2 cellular contexts compared by ENCODE assay signal in genomic region chr16:1344499-1344898, GRCh38.
A peak's percentile ranks its signal among the peaks of the same experiment; 100 is the strongest.
TF ChIP-seq lines count a peak whose summit lies in the region.

No MANE protein-coding gene starts in this region.

TF ChIP-seq in HEK293, 187 proteins besides CTCF, POLR2A, EP300 and RAD21:
- TF ChIP-seq ZNF174 (tag by site-specific recombination; IDR thresholded peaks at IDR 0.05) (no peak), SCRT2 (tag by site-specific recombination; IDR thresholded peaks at IDR 0.05) (peak; percentile 61), ZNF610 (tag by site-specific recombination; IDR thresholded peaks at IDR 0.05; ENCODE audit: borderline replicate concordance) (no peak), ZNF561 (tag by site-specific recombination; IDR thresholded peaks at IDR 0.05; ENCODE audit: borderline replicate concordance) (no peak)

TF ChIP-seq in GM12878, 131 proteins besides CTCF, POLR2A, EP300 and RAD21:
- no peak for TF ChIP-seq SP1 (IDR thresholded peaks at IDR 0.05; ENCODE audit: low read depth, low read length)
- no peak for TF ChIP-seq BMI1 (IDR thresholded peaks at IDR 0.05; ENCODE audit: borderline replicate concordance)
- TF ChIP-seq EGR1 (IDR thresholded peaks at IDR 0.05; ENCODE audit: borderline replicate concordance in 1 of 2, low read depth in 2 of 2, low read length in 2 of 2): no peak
- TF ChIP-seq ZNF622 (IDR thresholded peaks at IDR 0.05): no peak
- TF ChIP-seq PBX3 (IDR thresholded peaks at IDR 0.05; ENCODE audit: insufficient replicate concordance, low read depth, low read length): no peak
- TF ChIP-seq ZNF207 (IDR thresholded peaks at IDR 0.05; ENCODE audit: borderline replicate concordance): no peak
- no peak for TF ChIP-seq CHD4 (IDR thresholded peaks at IDR 0.05)
- no peak for TF ChIP-seq SRF (IDR thresholded peaks at IDR 0.05; ENCODE audit: low read depth in 2 of 2, low read length in 2 of 2)
- TF ChIP-seq MYB (IDR thresholded peaks at IDR 0.05; ENCODE audit: borderline replicate concordance, low read depth, low read length): no peak
- no peak for TF ChIP-seq CHD2 (IDR thresholded peaks at IDR 0.05; ENCODE audit: borderline replicate concordance, low read depth, low read length)
- TF ChIP-seq USF1 (IDR thresholded peaks at IDR 0.05; ENCODE audit: borderline replicate concordance, extremely low read length, insufficient read depth, low read depth, low read length): no peak
- TF ChIP-seq HDAC2 (IDR thresholded peaks at IDR 0.05): no peak
- no peak for TF ChIP-seq CBFB (IDR thresholded peaks at IDR 0.05; ENCODE audit: low read depth)
- TF ChIP-seq ZBTB40 (IDR thresholded peaks at IDR 0.05; ENCODE audit: borderline replicate concordance): no peak
- TF ChIP-seq ZNF384 (IDR thresholded peaks at IDR 0.05; ENCODE audit: borderline replicate concordance, low read depth, low read length): no peak
- TF ChIP-seq DPF2 (IDR thresholded peaks at IDR 0.05): no peak
- no peak for TF ChIP-seq HSF1 (IDR thresholded peaks at IDR 0.05; ENCODE audit: low read depth, low read length)
